ENCODE assay signal across 1 cellular context in genomic region chr9:87793292-87793691, GRCh38.
TF ChIP-seq lines count a peak whose summit lies in the region.

No MANE protein-coding gene starts in this region.

TF ChIP-seq in HepG2, 621 proteins besides CTCF, POLR2A, EP300 and RAD21 (continued from another document and continues in another):
- TF ChIP-seq ZHX1 (CRISPR knock-in tag; IDR thresholded peaks at IDR 0.05; ENCODE audit: low read depth) (0 out of 2 replicates have a peak, but pooled peaks have one; percentile 39), RBM39 (IDR thresholded peaks at IDR 0.05; ENCODE audit: low read depth, low read length, poor library complexity, severe bottlenecking) (no peak), SP4 (CRISPR knock-in tag; IDR thresholded peaks at IDR 0.05) (no peak), GABPA (IDR thresholded peaks at IDR 0.05; ENCODE audit: low read depth, low read length) (no peak), GABPA (CRISPR knock-in tag; IDR thresholded peaks at IDR 0.05; ENCODE audit: low read depth) (no peak), ZSCAN22 (CRISPR knock-in tag; IDR thresholded peaks at IDR 0.05) (no peak), TFDP2 (CRISPR knock-in tag; IDR thresholded peaks at IDR 0.05) (no peak), NFE2L2 (IDR thresholded peaks at IDR 0.05; ENCODE audit: low read length) (no peak), KLF16 (CRISPR knock-in tag; IDR thresholded peaks at IDR 0.05) (0 out of 4 replicates have a peak, but pooled peaks of 1 of the 2 experiments have one; percentile 20), FOXK2 (IDR thresholded peaks at IDR 0.05) (no peak), CENPX (CRISPR knock-in tag; IDR thresholded peaks at IDR 0.05) (no peak), ZNF414 (CRISPR knock-in tag; IDR thresholded peaks at IDR 0.05) (no peak), ZNF275 (CRISPR knock-in tag; IDR thresholded peaks at IDR 0.05; ENCODE audit: borderline replicate concordance) (no peak), ZNF549 (CRISPR knock-in tag; IDR thresholded peaks at IDR 0.05) (no peak), DMAP1 (CRISPR knock-in tag; IDR thresholded peaks at IDR 0.05) (no peak), PAWR (CRISPR knock-in tag; IDR thresholded peaks at IDR 0.05; ENCODE audit: borderline replicate concordance) (no peak), ZNF841 (CRISPR knock-in tag; IDR thresholded peaks at IDR 0.05; ENCODE audit: borderline replicate concordance) (no peak), ZKSCAN8 (CRISPR knock-in tag; IDR thresholded peaks at IDR 0.05; ENCODE audit: borderline replicate concordance) (no peak), ZNF737 (CRISPR knock-in tag; IDR thresholded peaks at IDR 0.05; ENCODE audit: borderline replicate concordance) (no peak), MIXL1 (CRISPR knock-in tag; IDR thresholded peaks at IDR 0.05) (no peak), SRY (CRISPR knock-in tag; IDR thresholded peaks at IDR 0.05) (no peak), ZNF747 (CRISPR knock-in tag; IDR thresholded peaks at IDR 0.05; ENCODE audit: borderline replicate concordance) (no peak), GPBP1L1 (CRISPR knock-in tag; IDR thresholded peaks at IDR 0.05) (no peak), ATF3 (CRISPR knock-in tag; IDR thresholded peaks at IDR 0.05) (peak; percentile 82), ZNF784 (CRISPR knock-in tag; IDR thresholded peaks at IDR 0.05; ENCODE audit: borderline replicate concordance) (no peak), ZNF563 (CRISPR knock-in tag; IDR thresholded peaks at IDR 0.05) (no peak), POLR2G (IDR thresholded peaks at IDR 0.05; ENCODE audit: low read depth, low read length) (no peak), HOXD1 (CRISPR knock-in tag; IDR thresholded peaks at IDR 0.05) (no peak), ARID5B (CRISPR knock-in tag; IDR thresholded peaks at IDR 0.05) (peak; percentile 90), ZNF605 (CRISPR knock-in tag; IDR thresholded peaks at IDR 0.05) (no peak), MXD1 (CRISPR knock-in tag; IDR thresholded peaks at IDR 0.05) (no peak), SMC3 (IDR thresholded peaks at IDR 0.05; ENCODE audit: low read length) (no peak), BATF2 (CRISPR knock-in tag; IDR thresholded peaks at IDR 0.05) (no peak), MYC (CRISPR knock-in tag; IDR thresholded peaks at IDR 0.05; ENCODE audit: borderline replicate concordance) (no peak), FOXA1 (IDR thresholded peaks at IDR 0.05) (no peak), FOXA1 (CRISPR knock-in tag; IDR thresholded peaks at IDR 0.05) (peak; percentile 60), ZNF646 (CRISPR knock-in tag; IDR thresholded peaks at IDR 0.05) (no peak), FIP1L1 (IDR thresholded peaks at IDR 0.05; ENCODE audit: borderline replicate concordance, insufficient read depth, low read depth, low read length) (no peak), ZBTB46 (CRISPR knock-in tag; IDR thresholded peaks at IDR 0.05; ENCODE audit: borderline replicate concordance) (no peak), ZNF746 (CRISPR knock-in tag; IDR thresholded peaks at IDR 0.05) (no peak)
